Comparison of ENCODE assay signal across 20 cellular contexts in genomic region chr20:36908603-36909002, GRCh38. TPM values are rescaled to one million over a fixed set of nuclear protein-coding genes. Genes with fewer than 3 reads are reported as not detected.
"Had no signal": no experiment of that assay in that cellular context is flagged by ENCODE, and none has a peak within 500 bp of the region (broad histone marks: within the 10 kb centered on the region; RNA-seq: fewer than 3 reads in every experiment).

No MANE protein-coding gene starts in this region.

- DNase-seq: activated CD4-positive, alpha-beta T cell treated with anti-CD3 and anti-CD28 coated beads, Interleukin-2, amount 50 U/mL, for 1 hour; activated CD4-positive, CD25-positive, alpha-beta regulatory T cell; activated effector memory CD4-positive, alpha-beta T cell treated with Interleukin-2 at 50 U/mL for 16 hours; activated T-cell treated with anti-CD3 and anti-CD28 coated beads, Interleukin-2, amount 50 U/mL, for 1 hour; amygdala; dermis blood vessel endothelial cell; foreskin keratinocyte; heart left ventricle; mammary epithelial cell; mucosa of descending colon; natural killer cell; nucleus accumbens; right cardiac atrium; small intestine; transverse colon had no signal

- H3K4me1 Mint-ChIP-seq: brain had no signal

- H3K27ac Mint-ChIP-seq: activated naive CD4-positive, alpha-beta T cell treated with anti-CD3 and anti-CD28 coated beads, Interleukin-2, amount 50 U/mL, for 72 hours; brain; natural killer cell; stimulated activated effector memory CD8-positive, alpha-beta T cell treated with anti-CD3 and anti-CD28 coated beads, Interleukin-12 subunit alpha, Interleukin-12 subunit beta, amount 100 ng/mL, for 72 hours had no signal

- H3K27me3 Mint-ChIP-seq: brain; central memory CD8-positive, alpha-beta T cell had no signal

- H3K4me1 ChIP-seq: foreskin keratinocyte, heart left ventricle, transverse colon had no signal

- ATAC-seq: activated naive CD4-positive, alpha-beta T cell treated with anti-CD3 and anti-CD28 coated beads, Interleukin-2, amount 50 U/mL, for 72 hours; foreskin keratinocyte; heart left ventricle; left lobe of liver; mucosa of descending colon; natural killer cell; right cardiac atrium; stimulated activated effector memory CD8-positive, alpha-beta T cell treated with anti-CD3 and anti-CD28 coated beads, Interleukin-12 subunit alpha, Interleukin-12 subunit beta, amount 100 ng/mL, for 72 hours had no signal

- H3K9me3 Mint-ChIP-seq: activated naive CD4-positive, alpha-beta T cell treated with anti-CD3 and anti-CD28 coated beads, Interleukin-2, amount 50 U/mL, for 72 hours; brain; central memory CD8-positive, alpha-beta T cell; natural killer cell; stimulated activated effector memory CD8-positive, alpha-beta T cell treated with anti-CD3 and anti-CD28 coated beads, Interleukin-12 subunit alpha, Interleukin-12 subunit beta, amount 100 ng/mL, for 72 hours had no signal

- H3K4me3 ChIP-seq: heart left ventricle, mucosa of descending colon, transverse colon had no signal

- H3K9me3 ChIP-seq: heart left ventricle, mucosa of descending colon, transverse colon had no signal

- H3K27me3 ChIP-seq: foreskin keratinocyte, heart left ventricle, transverse colon had no signal

- H3K27ac ChIP-seq: foreskin keratinocyte, heart left ventricle, transverse colon had no signal

- H3K4me3 Mint-ChIP-seq: brain; central memory CD8-positive, alpha-beta T cell; natural killer cell; stimulated activated effector memory CD8-positive, alpha-beta T cell treated with anti-CD3 and anti-CD28 coated beads, Interleukin-12 subunit alpha, Interleukin-12 subunit beta, amount 100 ng/mL, for 72 hours had no signal

- FAIRE-seq: small intestine had no signal

RNA-seq across cellular contexts. Expression of gene TLDC2, which starts 32.7 kb away (rescaled TPM):
- total RNA-seq: activated naive CD4-positive, alpha-beta T cell treated with anti-CD3 and anti-CD28 coated beads, Interleukin-2, amount 50 U/mL, for 72 hours; foreskin keratinocyte; heart left ventricle; left lobe of liver; mammary epithelial cell; right cardiac atrium had no signal
- polyA plus RNA-seq: mammary epithelial cell had no signal
